Comparison of ENCODE assay signal across 1 cellular context in the genomic region with DNA sequence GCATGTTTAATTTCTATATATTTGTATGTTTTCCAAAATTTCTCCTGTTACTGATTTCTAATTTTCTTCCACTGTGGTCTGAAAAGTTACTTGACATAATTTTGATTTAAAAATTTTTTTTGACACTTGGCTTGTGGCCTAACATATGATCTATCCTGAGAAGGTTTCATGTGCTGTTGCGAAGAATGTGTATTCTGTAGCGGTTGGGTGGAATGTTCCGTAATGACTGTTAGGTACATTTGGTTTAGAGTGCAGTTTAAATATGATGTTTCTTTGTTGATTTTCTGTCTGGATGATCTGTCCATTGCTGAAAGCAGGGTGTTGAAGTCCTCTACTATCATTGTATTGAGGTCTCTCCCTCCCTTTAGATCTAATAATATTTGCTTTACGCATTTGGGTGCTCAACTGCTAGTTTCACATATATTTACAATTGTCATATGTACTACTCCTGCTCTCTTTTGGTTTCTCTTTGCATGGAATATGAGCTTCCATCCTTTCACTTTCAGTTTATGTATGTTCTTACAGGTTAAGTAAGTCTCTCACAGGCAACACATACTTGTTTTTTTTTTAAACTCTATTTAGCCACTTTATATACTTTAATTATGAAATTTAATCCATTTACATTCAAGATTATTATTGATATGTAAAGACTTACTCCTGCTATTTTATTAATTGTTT.
TF ChIP-seq lines count a peak whose summit lies in the region.

No MANE protein-coding gene starts in this region.

TF ChIP-seq in HepG2, 621 proteins besides CTCF, POLR2A, EP300 and RAD21:
- TF ChIP-seq ERF (CRISPR knock-in tag; IDR thresholded peaks at IDR 0.05): no peak
- TF ChIP-seq, protein P1, sequence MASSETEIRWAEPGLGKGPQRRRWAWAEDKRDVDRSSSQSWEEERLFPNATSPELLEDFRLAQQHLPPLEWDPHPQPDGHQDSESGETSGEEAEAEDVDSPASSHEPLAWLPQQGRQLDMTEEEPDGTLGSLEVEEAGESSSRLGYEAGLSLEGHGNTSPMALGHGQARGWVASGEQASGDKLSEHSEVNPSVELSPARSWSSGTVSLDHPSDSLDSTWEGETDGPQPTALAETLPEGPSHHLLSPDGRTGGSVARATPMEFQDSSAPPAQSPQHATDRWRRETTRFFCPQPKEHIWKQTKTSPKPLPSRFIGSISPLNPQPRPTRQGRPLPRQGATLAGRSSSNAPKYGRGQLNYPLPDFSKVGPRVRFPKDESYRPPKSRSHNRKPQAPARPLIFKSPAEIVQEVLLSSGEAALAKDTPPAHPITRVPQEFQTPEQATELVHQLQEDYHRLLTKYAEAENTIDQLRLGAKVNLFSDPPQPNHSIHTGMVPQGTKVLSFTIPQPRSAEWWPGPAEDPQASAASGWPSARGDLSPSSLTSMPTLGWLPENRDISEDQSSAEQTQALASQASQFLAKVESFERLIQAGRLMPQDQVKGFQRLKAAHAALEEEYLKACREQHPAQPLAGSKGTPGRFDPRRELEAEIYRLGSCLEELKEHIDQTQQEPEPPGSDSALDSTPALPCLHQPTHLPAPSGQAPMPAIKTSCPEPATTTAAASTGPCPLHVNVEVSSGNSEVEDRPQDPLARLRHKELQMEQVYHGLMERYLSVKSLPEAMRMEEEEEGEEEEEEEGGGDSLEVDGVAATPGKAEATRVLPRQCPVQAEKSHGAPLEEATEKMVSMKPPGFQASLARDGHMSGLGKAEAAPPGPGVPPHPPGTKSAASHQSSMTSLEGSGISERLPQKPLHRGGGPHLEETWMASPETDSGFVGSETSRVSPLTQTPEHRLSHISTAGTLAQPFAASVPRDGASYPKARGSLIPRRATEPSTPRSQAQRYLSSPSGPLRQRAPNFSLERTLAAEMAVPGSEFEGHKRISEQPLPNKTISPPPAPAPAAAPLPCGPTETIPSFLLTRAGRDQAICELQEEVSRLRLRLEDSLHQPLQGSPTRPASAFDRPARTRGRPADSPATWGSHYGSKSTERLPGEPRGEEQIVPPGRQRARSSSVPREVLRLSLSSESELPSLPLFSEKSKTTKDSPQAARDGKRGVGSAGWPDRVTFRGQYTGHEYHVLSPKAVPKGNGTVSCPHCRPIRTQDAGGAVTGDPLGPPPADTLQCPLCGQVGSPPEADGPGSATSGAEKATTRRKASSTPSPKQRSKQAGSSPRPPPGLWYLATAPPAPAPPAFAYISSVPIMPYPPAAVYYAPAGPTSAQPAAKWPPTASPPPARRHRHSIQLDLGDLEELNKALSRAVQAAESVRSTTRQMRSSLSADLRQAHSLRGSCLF (CRISPR knock-in tag; IDR thresholded peaks at IDR 0.05; ENCODE audit: borderline replicate concordance): no peak
- no peak for TF ChIP-seq NONO (IDR thresholded peaks at IDR 0.05)
- no peak for TF ChIP-seq NONO (CRISPR knock-in tag; conservative IDR thresholded peaks at IDR 0.05)
- no peak for TF ChIP-seq SOX6 (IDR thresholded peaks at IDR 0.05)
- TF ChIP-seq SOX6 (CRISPR knock-in tag; IDR thresholded peaks at IDR 0.05): no peak
- no peak for TF ChIP-seq ZNF20 (CRISPR knock-in tag; IDR thresholded peaks at IDR 0.05)
- no peak for TF ChIP-seq ZNF367 (CRISPR knock-in tag; IDR thresholded peaks at IDR 0.05; ENCODE audit: borderline replicate concordance)
- no peak for TF ChIP-seq RBM22 (optimal IDR thresholded peaks at IDR 0.05; ENCODE audit: low read length)
- TF ChIP-seq, protein P2, sequence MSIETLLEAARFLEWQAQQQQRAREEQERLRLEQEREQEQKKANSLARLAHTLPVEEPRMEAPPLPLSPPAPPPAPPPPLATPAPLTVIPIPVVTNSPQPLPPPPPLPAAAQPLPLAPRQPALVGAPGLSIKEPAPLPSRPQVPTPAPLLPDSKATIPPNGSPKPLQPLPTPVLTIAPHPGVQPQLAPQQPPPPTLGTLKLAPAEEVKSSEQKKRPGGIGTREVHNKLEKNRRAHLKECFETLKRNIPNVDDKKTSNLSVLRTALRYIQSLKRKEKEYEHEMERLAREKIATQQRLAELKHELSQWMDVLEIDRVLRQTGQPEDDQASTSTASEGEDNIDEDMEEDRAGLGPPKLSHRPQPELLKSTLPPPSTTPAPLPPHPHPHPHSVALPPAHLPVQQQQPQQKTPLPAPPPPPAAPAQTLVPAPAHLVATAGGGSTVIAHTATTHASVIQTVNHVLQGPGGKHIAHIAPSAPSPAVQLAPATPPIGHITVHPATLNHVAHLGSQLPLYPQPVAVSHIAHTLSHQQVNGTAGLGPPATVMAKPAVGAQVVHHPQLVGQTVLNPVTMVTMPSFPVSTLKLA (IDR thresholded peaks at IDR 0.05): no peak
